ENCODE assay signal across 8 cellular contexts in the genomic region with DNA sequence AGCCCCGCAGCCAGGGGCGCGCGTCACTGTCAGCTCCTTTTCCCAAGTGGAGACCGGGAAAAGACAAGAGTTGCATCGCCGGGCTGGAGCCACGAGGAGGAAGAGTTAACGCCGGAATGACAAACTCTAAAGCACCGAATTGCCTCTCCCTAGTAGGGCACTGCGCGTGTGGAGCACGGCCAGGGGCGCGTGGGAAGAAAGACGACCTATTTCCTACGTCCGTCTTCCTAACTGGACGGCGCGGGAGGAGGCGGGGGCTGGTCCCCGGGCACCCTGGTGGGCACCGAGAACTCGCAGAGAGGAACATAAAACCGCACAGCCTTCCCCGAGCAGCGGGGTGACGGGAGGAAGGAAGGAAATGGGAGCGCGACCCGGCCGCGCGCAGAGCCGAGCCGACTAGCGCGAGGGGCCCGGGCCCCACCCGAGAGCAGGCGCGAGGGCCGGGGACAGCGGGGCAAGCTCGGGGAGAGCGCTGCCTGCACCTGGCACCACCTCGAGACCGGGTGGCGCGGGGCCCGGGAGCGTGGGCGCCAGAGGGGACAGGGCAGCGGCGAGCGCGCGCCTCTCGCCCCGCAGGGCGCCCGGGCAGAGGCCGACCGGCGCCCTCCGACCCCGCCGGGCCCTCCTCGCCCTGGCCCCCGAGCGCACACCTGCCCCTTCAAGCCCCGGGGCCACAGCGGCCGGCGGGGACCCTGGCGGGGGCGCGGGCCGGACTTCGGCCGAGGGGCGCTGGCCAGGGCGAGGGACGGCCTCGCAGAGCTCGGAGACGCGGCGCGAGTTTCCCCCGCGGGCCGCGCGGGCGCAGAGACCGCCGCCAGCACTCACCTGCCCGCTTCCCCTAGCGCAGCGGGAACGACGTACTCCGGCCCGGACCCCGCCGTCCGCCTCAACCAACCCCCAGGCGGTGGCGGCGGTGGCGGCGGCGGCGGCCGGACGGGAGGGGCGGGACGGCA. TPM values are rescaled to one million over a fixed set of nuclear protein-coding genes. Genes with fewer than 3 reads are reported as not detected.
A peak's percentile ranks its signal among the peaks of the same experiment; 100 is the strongest.
DNase-seq lines count a peak whose midpoint lies in the region; ATAC-seq and TF ChIP-seq lines count a peak whose summit lies in the region.

No MANE protein-coding gene starts in this region.

- H3K36me3 ChIP-seq in ES-I3 (ENCODE audit: insufficient read depth, low read length) (no peaks in the 10 kb centered on the region), colonic mucosa (no peaks in the 10 kb centered on the region)

- H3K9ac ChIP-seq in ES-I3 (ENCODE audit: low read depth, low read length) (peak overlapping the region; percentile 64), colonic mucosa (ENCODE audit: low read depth in 2 of 2, low read length in 2 of 2) (peak overlapping the region; percentile 79 to 90)

- H3K9me3 ChIP-seq in ES-I3 (ENCODE audit: control insufficient read depth, insufficient read depth, low read length) (no peaks in the 10 kb centered on the region), colonic mucosa (no peaks in the 10 kb centered on the region)

- peak overlapping the region; percentile 78 for H3K27ac ChIP-seq in colonic mucosa

- DNase-seq in LHCN-M2 (ENCODE audit: low read depth): peak; percentile 60
- DNase-seq in activated CD4-positive, alpha-beta T cell treated with anti-CD3 and anti-CD28 coated beads for 1 hour: peak; percentile 15
- DNase-seq in colonic mucosa: peak; percentile 59
- peak; percentile 61 to 70 for DNase-seq in left colon
- DNase-seq in stimulated activated CD4-positive, alpha-beta T cell treated with anti-CD3 and anti-CD28 coated beads, Interleukin-1b, Interleukin-23, amount 100 ng/mL, for 4 hours (ENCODE audit: low read depth in 2 of 2): peak; percentile 1 to 26
- no peak for DNase-seq in DMS153 (lab: John Stamatoyannopoulos, UW)

- peaks cover 17% of the 10 kb centered on the region for H3K4me1 ChIP-seq in ES-I3 (ENCODE audit: insufficient read depth, low read length)
- H3K4me1 ChIP-seq in colonic mucosa: peaks cover 18% of the 10 kb centered on the region

- ATAC-seq in GM21619 (IDR thresholded peaks at IDR 0.05; ENCODE audit: unreplicated experiment) (peak; percentile 1), left colon (peak; percentile 5)

- intact Hi-C loops in colonic mucosa (cut with DNase I) (no loop called here), left colon (cut with DNase I, micrococcal nuclease) (no loop called here)

- no peaks in the 10 kb centered on the region for H3K27me3 ChIP-seq in colonic mucosa

- H3K4me3 ChIP-seq in colonic mucosa: peak overlapping the region; percentile 71

- TF ChIP-seq CTCF in colonic mucosa (IDR thresholded peaks at IDR 0.05): no peak

RNA-seq across cellular contexts. Expression of a gene that starts 0.5 kb away (rescaled TPM):
- total RNA-seq in LHCN-M2 (2014; rRNA removed): 48.5 and 50.3 TPM in 2 replicates
- polyA plus RNA-seq in LHCN-M2 (2012): 20.3 TPM
- 10 to 100 TPM; 60.0 to 69.4 TPM for total RNA-seq in colonic mucosa
- total RNA-seq in left colon: 10 to 100 TPM; 61.5 to 66.8 TPM

RNA-seq across cellular contexts. Expression of a gene that starts 1.0 kb away (rescaled TPM):
- total RNA-seq in LHCN-M2 (2014; rRNA removed) (9.4 and 19.8 TPM in 2 replicates), colonic mucosa (10 to 100 TPM; 65.8 to 67.7 TPM), left colon (10 to 100 TPM; 53.2 to 58.5 TPM)
- 44.1 TPM for polyA plus RNA-seq in LHCN-M2 (2012)
